ENCODE assay signal across 7 cellular contexts in the genomic region with DNA sequence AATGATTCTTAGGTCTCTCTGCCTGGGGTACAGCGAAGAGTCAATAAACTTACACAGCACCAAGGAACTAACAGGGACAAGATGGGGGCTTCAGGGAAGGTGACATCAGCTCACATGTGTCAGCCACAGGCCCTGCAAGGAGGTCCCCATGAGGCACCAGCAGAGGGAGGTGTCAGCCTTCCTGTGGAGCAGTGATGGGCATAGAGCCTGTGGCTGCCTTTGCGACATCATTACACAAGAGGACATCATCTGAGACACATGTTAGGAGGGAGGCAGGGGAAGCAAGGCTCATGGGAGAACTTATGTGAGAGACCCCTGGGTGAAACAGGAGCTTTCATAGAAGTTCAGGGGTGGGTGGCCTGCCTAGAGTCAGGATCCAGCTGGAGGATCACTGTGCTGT.
DNase-seq lines count a peak whose midpoint lies in the region; ATAC-seq, FAIRE-seq and TF ChIP-seq lines count a peak whose summit lies in the region.

No MANE protein-coding gene starts in this region.

- no peaks in the 10 kb centered on the region for H3K4me1 Mint-ChIP-seq in stimulated activated effector memory CD8-positive, alpha-beta T cell treated with anti-CD3 and anti-CD28 coated beads, Interleukin-12 subunit alpha, Interleukin-12 subunit beta, amount 100 ng/mL, for 72 hours

- peaks cover 0 to 6% of the 10 kb centered on the region in 2 donors for H3K36me3 ChIP-seq in kidney (ENCODE audit: control insufficient read depth in 1 of 2, insufficient read depth in 2 of 2, low read length in 2 of 2)

- H3K9ac ChIP-seq in kidney (ENCODE audit: low read length in 2 of 2): no peak overlapping the region

- H3K36me3 Mint-ChIP-seq in stimulated activated effector memory CD8-positive, alpha-beta T cell treated with anti-CD3 and anti-CD28 coated beads, Interleukin-12 subunit alpha, Interleukin-12 subunit beta, amount 100 ng/mL, for 72 hours: no peaks in the 10 kb centered on the region

- H3K4me3 Mint-ChIP-seq in stimulated activated effector memory CD8-positive, alpha-beta T cell treated with anti-CD3 and anti-CD28 coated beads, Interleukin-12 subunit alpha, Interleukin-12 subunit beta, amount 100 ng/mL, for 72 hours: no peak overlapping the region

- H3K27ac Mint-ChIP-seq in stimulated activated effector memory CD8-positive, alpha-beta T cell treated with anti-CD3 and anti-CD28 coated beads, Interleukin-12 subunit alpha, Interleukin-12 subunit beta, amount 100 ng/mL, for 72 hours: no peak overlapping the region

- no peaks in the 10 kb centered on the region for H3K27me3 ChIP-seq in HL-60 (ENCODE audit: insufficient read depth, poor library complexity, severe bottlenecking)

- ATAC-seq in GM18511 (IDR thresholded peaks at IDR 0.05; ENCODE audit: unreplicated experiment): no peak
- no peak for ATAC-seq in stimulated activated effector memory CD8-positive, alpha-beta T cell treated with anti-CD3 and anti-CD28 coated beads, Interleukin-12 subunit alpha, Interleukin-12 subunit beta, amount 100 ng/mL, for 72 hours

- intact Hi-C loops in kidney (cut with DNase I): no loop called here

- no peak overlapping the region for H3K27ac ChIP-seq in HL-60 (replicated peaks)
- H3K27ac ChIP-seq in kidney (ENCODE audit: low read depth in 2 of 2, low read length in 2 of 2): no peak overlapping the region

- DNase-seq in GM13976 (ENCODE audit: low spot score) (peak; percentile 21), HL-60 (ENCODE audit: low read depth in 1 of 2, low spot score in 1 of 2) (peak; percentile 3 to 42), anterior cingulate cortex (lab: John Stamatoyannopoulos, UW) (peak in 43 of 58 donors; percentile 2 to 63 (median 26)), kidney (no peak), NOMO-1 treated with dmso at 0.1 percent for 144 hours (lab: John Stamatoyannopoulos, UW; ENCODE audit: unreplicated experiment) (no peak)
- no peak for DNase-seq in stimulated activated effector memory CD8-positive, alpha-beta T cell treated with anti-CD3 and anti-CD28 coated beads, Interleukin-12 subunit alpha, Interleukin-12 subunit beta, amount 100 ng/mL, for 72 hours (ENCODE audit: low spot score in 2 of 2)

- peak; percentile 15 for TF ChIP-seq CTCF in GM13976 (IDR thresholded peaks at IDR 0.05; ENCODE audit: borderline replicate concordance, control extremely low read depth, extremely low read depth, insufficient read depth, missing control alignments)
- TF ChIP-seq CTCF in HL-60 (IDR thresholded peaks at IDR 0.05; ENCODE audit: insufficient read depth, low read length): no peak
- peak; percentile 4 for TF ChIP-seq CTCF in kidney (IDR thresholded peaks at IDR 0.05; ENCODE audit: borderline replicate concordance, extremely low read depth, insufficient read depth)

- H3K4me1 ChIP-seq in kidney (ENCODE audit: control insufficient read depth in 1 of 2, insufficient read depth in 1 of 2, low read depth in 1 of 2, low read length in 2 of 2): no peaks in the 10 kb centered on the region

- no peak for FAIRE-seq in kidney (lab: Jason Lieb, UNC)

- peaks cover 18% of the 10 kb centered on the region for H3K9me3 Mint-ChIP-seq in stimulated activated effector memory CD8-positive, alpha-beta T cell treated with anti-CD3 and anti-CD28 coated beads, Interleukin-12 subunit alpha, Interleukin-12 subunit beta, amount 100 ng/mL, for 72 hours

- no peaks in the 10 kb centered on the region for H3K9me3 ChIP-seq in kidney (ENCODE audit: control insufficient read depth in 1 of 2, low read length in 2 of 2)

- H3K4me3 ChIP-seq in HL-60 (replicated peaks; ENCODE audit: insufficient read depth, low read length) (no peak overlapping the region), kidney (ENCODE audit: low read length in 2 of 2) (no peak overlapping the region)

- in situ Hi-C loops in GM13976 (cut with MboI; ENCODE audit: low sequenced_read_pairs, unreplicated experiment): no loop called here

Comparison
In these comparisons a context has a peak if more than half of its experiments do, and no peak if none do; other contexts are left out.
1. DNase-seq: peak in GM13976 (single experiment), HL-60 (2 of 2) and anterior cingulate cortex (43 of 58); none in kidney (single experiment), stimulated activated effector memory CD8-positive, alpha-beta T cell treated with anti-CD3 and anti-CD28 coated beads, Interleukin-12 subunit alpha, Interleukin-12 subunit beta, amount 100 ng/mL, for 72 hours (0 of 2) and NOMO-1 treated with dmso at 0.1 percent for 144 hours (single experiment).